8 cellular contexts compared by ENCODE assay signal in the genomic region with DNA sequence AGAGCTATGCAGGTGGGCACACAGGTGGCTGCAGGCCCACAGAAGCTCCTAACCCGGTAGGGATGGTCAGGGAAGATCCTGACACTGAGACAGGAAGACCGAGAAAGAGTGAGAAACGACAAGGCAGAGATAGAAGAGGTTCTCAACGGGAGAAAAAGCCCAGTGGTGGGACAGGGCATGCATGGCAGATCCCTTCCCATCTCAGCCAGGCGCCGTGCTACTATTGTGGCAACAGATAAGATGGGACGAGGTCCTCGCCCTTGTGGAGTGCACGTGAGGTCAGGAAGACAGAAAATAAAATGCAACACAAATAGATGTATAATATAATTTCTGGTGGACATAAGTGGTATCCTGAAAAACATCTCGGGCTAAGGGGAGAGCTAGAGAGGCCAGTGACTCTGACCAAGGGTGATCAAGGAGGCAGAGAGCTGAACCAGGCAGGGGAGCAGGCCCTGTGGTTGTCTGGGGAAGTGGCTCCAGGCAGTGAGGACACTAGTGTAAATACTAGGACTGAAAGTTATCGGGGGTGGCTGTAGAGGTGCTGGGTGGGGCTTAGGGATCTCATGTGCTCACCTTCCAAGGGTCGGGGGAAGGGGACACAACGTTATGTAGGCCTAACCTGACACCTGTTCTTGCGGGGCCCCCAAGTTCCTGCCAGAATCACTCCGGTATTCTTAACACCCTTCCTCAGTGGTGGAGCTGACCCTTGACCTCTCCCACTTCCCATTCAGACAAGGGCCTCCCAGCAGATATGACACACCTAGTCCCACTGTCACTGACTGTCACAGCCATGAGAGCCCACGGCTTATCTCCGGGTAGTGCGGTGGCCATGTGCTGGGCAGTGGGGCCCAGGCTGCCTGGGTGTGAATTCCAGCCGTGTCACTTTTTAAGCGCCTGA. TPM values are rescaled to one million over a fixed set of nuclear protein-coding genes. Genes with fewer than 3 reads are reported as not detected.
A peak's percentile ranks its signal among the peaks of the same experiment; 100 is the strongest.
DNase-seq lines count a peak whose midpoint lies in the region; ATAC-seq, FAIRE-seq and TF ChIP-seq lines count a peak whose summit lies in the region.

No MANE protein-coding gene starts in this region.

- POLR2A ChIA-PET in A549 (lab: Yijun Ruan, JAX) = interaction anchor here (0.6 to 1.4 kb wide), 5 partner anchors 9 to 1150 kb away, joined by 3 to 4 read pairs (median 3); no protein-coding TSS in a partner anchor
- POLR2A ChIA-PET in IMR-90 (lab: Charles Lee; ENCODE audit: unreplicated experiment) = no interaction called here

- no peak overlapping the region for H2BK15ac ChIP-seq in IMR-90 (ENCODE audit: low read depth, low read length)

- H2BK120ac ChIP-seq in IMR-90 (ENCODE audit: low read depth, low read length) = no peak overlapping the region

- dilution Hi-C loops in IMR-90 (cut with HindIII; ENCODE audit: low sequenced_read_pairs, unreplicated experiment) = no loop called here

- H3K56ac ChIP-seq in IMR-90 (ENCODE audit: extremely low read depth, insufficient read depth, low read length) = peak overlapping the region; percentile 67; the same call in 1 of the 2 replicates

- H3K9me3 ChIP-seq in A549 (peaks cover 8% of the 10 kb centered on the region; the same call in 1 of the 3 replicates), IMR-90 (ENCODE audit: control insufficient read depth, insufficient read depth, low read length) (no peaks in the 10 kb centered on the region), right lobe of liver (no peaks in the 10 kb centered on the region), tibial nerve (peaks cover 0 to 13% (median 0%) of the 10 kb centered on the region in 4 donors)

- peak in 1 of 2 experiments; percentile 61 for DNase-seq in A549 (ENCODE audit: low read depth in 1 of 2, low spot score in 1 of 2)
- DNase-seq in IMR-90 = no peak
- no peak for DNase-seq in astrocyte of the cerebellum (ENCODE audit: low read depth)
- no peak for DNase-seq in right lobe of liver
- DNase-seq in tibial nerve (ENCODE audit: low spot score in 2 of 2) = no peak
- DNase-seq in amygdala (lab: John Stamatoyannopoulos, UW) = no peak
- DNase-seq in central memory CD4-positive, alpha-beta T cell = no peak

- 9% methylated on average over 19 of the region's 20 CpGs for WGBS in A549 (ENCODE audit: missing lambda C conversion rate)
- 40% methylated on average over 4 of the region's 20 CpGs; no CpG with 5 or more reads in 1 of the 2 experiments for WGBS in IMR-90 (ENCODE audit: extremely low coverage in 2 of 2, insufficient read length in 1 of 2), 2 experiments
- WGBS in right lobe of liver (ENCODE audit: insufficient coverage, low coverage, low lambda C conversion rate, missing lambda C conversion rate) = 38% methylated on average over 12 of the region's 20 CpGs
- 59 to 66% methylated on average over 20 of the region's 20 CpGs for WGBS in tibial nerve, 2 donors

- TF ChIP-seq CTCF in A549 (IDR thresholded peaks at IDR 0.05) = no peak
- no peak for TF ChIP-seq CTCF in IMR-90 (conservative IDR thresholded peaks at IDR 0.05; ENCODE audit: low read depth, low read length)
- no peak for TF ChIP-seq CTCF in astrocyte of the cerebellum (IDR thresholded peaks at IDR 0.05; ENCODE audit: low read depth, low read length, missing control alignments)
- TF ChIP-seq CTCF in right lobe of liver (IDR thresholded peaks at IDR 0.05) = no peak
- TF ChIP-seq CTCF in tibial nerve (IDR thresholded peaks at IDR 0.05) = no peak

- peak overlapping the region; percentile 87 for H2BK5ac ChIP-seq in IMR-90 (ENCODE audit: low read depth, low read length, poor library complexity, severe bottlenecking)

- H3K14ac ChIP-seq in IMR-90 (replicated peaks; ENCODE audit: low read depth, low read length) = peak overlapping the region; percentile 83

- TF ChIP-seq POLR2A in A549 (IDR thresholded peaks at IDR 0.05; ENCODE audit: low read length) = no peak
- no peak for TF ChIP-seq POLR2A in IMR-90 (IDR thresholded peaks at IDR 0.05; ENCODE audit: low read depth, low read length)
- no peak for TF ChIP-seq POLR2A in right lobe of liver (IDR thresholded peaks at IDR 0.05)
- no peak for TF ChIP-seq POLR2A in tibial nerve (IDR thresholded peaks at IDR 0.05)

- in situ Hi-C loops in IMR-90 (cut with MboI; ENCODE audit: low sequenced_read_pairs) (loop anchor here (10.0 kb wide), 3 partner anchors 107 to 297 kb away; partner anchors contain the start of gene CSNK2A1), astrocyte of the cerebellum (cut with HindIII; ENCODE audit: low sequenced_read_pairs) (no loop called here)

- H3K9ac ChIP-seq in IMR-90 (ENCODE audit: low read depth, low read length) = peak overlapping the region; percentile 96

- H3K79me1 ChIP-seq in IMR-90 (ENCODE audit: low read depth in 1 of 2, low read length in 2 of 2) = peaks cover 38 to 57% of the 10 kb centered on the region in 2 experiments

- FAIRE-seq in A549 (lab: Jason Lieb, UNC) = no peak

- peak overlapping the region; percentile 95 for H3K4ac ChIP-seq in IMR-90 (ENCODE audit: low read depth, low read length)

- H2BK20ac ChIP-seq in IMR-90 (ENCODE audit: low read depth, low read length) = no peak overlapping the region

- BruUV-seq in IMR-90 (replicated peaks; lab: Mats Ljungman, UMichigan) = no TSS peak

- peak overlapping the region; percentile 13 for H4K5ac ChIP-seq in IMR-90 (ENCODE audit: low read depth, low read length)

- ATAC-seq in A549 = peak; percentile 7 to 40; a peak in 3 of 6 replicates
- ATAC-seq in IMR-90 (ENCODE audit: low read depth) = no peak
- ATAC-seq in right lobe of liver = peak in 3 of 4 donors; percentile 4 to 23 (median 17)
- ATAC-seq in activated CD4-positive, CD25-positive, alpha-beta regulatory T cell treated with anti-CD3 and anti-CD28 coated beads, Interleukin-2, amount 50 U/mL, for 24 hours = no peak

- H2AK5ac ChIP-seq in IMR-90 (ENCODE audit: low read depth, low read length) = peak overlapping the region; percentile 88; the same call in 1 of the 2 replicates

- H4K20me1 ChIP-seq in IMR-90 (ENCODE audit: insufficient read depth, low read length) = peaks cover 34% of the 10 kb centered on the region

- H3K27me3 ChIP-seq in IMR-90 (ENCODE audit: control insufficient read depth, insufficient read depth, low read length) (peaks cover 3% of the 10 kb centered on the region; the same call in 1 of the 2 replicates), right lobe of liver (no peaks in the 10 kb centered on the region), tibial nerve (no peaks in the 10 kb centered on the region)

- H3K4me3 ChIP-seq in A549 = peak overlapping the region; percentile 87
- H3K4me3 ChIP-seq in IMR-90 (ENCODE audit: insufficient read depth, low read depth, low read length) = peak overlapping the region; percentile 79
- H3K4me3 ChIP-seq in astrocyte of the cerebellum (ENCODE audit: low read depth, low read length) = peak overlapping the region; percentile 78
- peak overlapping the region; percentile 71 to 75 (median 72) for H3K4me3 ChIP-seq in right lobe of liver
- H3K4me3 ChIP-seq in tibial nerve = peak overlapping the region; percentile 70 to 83 (median 73)

- no peak overlapping the region for H3K18ac ChIP-seq in IMR-90 (ENCODE audit: low read depth, low read length)

- H4K8ac ChIP-seq in IMR-90 (ENCODE audit: low read depth in 2 of 2, low read length in 2 of 2) = peak overlapping the region; percentile 27 to 67; a peak in 2 of 4 replicates

- TF ChIP-seq RAD21 in A549 (conservative IDR thresholded peaks at IDR 0.05 in 1 of 2, IDR thresholded peaks at IDR 0.05 in 1 of 2) = no peak
- TF ChIP-seq RAD21 in IMR-90 (IDR thresholded peaks at IDR 0.05; ENCODE audit: low read length) = no peak

- peak overlapping the region; percentile 81 for H3K4me2 ChIP-seq in A549
- peak overlapping the region; percentile 81 for H3K4me2 ChIP-seq in IMR-90 (ENCODE audit: low read depth, low read length)

- TF ChIP-seq EP300 in A549 (IDR thresholded peaks at IDR 0.05) = no peak
- TF ChIP-seq EP300 in tibial nerve (IDR thresholded peaks at IDR 0.05) = no peak

- H3K4me1 ChIP-seq in A549 = peaks cover 33% of the 10 kb centered on the region
- H3K4me1 ChIP-seq in IMR-90 (ENCODE audit: control insufficient read depth, insufficient read depth, low read length) = peaks cover 12% of the 10 kb centered on the region
- H3K4me1 ChIP-seq in right lobe of liver = peaks cover 0 to 13% (median 0%) of the 10 kb centered on the region in 4 donors
- H3K4me1 ChIP-seq in tibial nerve = peaks cover 0 to 26% (median 6%) of the 10 kb centered on the region in 4 donors

- H3K27ac ChIP-seq in A549 (peak overlapping the region; percentile 98), IMR-90 (ENCODE audit: insufficient read depth, low read length) (peak overlapping the region; percentile 90), right lobe of liver (peak overlapping the region; percentile 75 to 83 (median 82)), tibial nerve (peak overlapping the region; percentile 78 to 91 (median 86))

- H3K23ac ChIP-seq in IMR-90 (ENCODE audit: low read depth, low read length) = peak overlapping the region; percentile 77

- H2AFZ ChIP-seq in IMR-90 (replicated peaks; ENCODE audit: low read length, poor library complexity) = peak overlapping the region; percentile 96

- H2AK9ac ChIP-seq in IMR-90 (replicated peaks; ENCODE audit: low read depth, low read length, poor library complexity) = peak overlapping the region; percentile 82

- peaks cover 33% of the 10 kb centered on the region for H3K36me3 ChIP-seq in IMR-90 (ENCODE audit: control insufficient read depth, insufficient read depth, low read length)
- peaks cover 0 to 31% (median 15%) of the 10 kb centered on the region in 4 donors for H3K36me3 ChIP-seq in right lobe of liver
- peaks cover 2 to 45% (median 11%) of the 10 kb centered on the region in 3 donors for H3K36me3 ChIP-seq in tibial nerve

- H3K9me1 ChIP-seq in IMR-90 (ENCODE audit: insufficient read depth, low read length) = peaks cover 5% of the 10 kb centered on the region

- CTCF ChIA-PET in A549 (lab: Yijun Ruan, JAX) = interaction anchor here (0.5 to 4.5 kb wide), 24 partner anchors 9 to 766 kb away, joined by 3 to 33 read pairs (median 4); partner anchors contain the start of gene SCRT2
- CTCF ChIA-PET in IMR-90 (lab: Yijun Ruan, JAX) = interaction anchor here (0.6 kb wide), 1 partner anchor 15 kb away, joined by 3 read pairs; no protein-coding TSS in a partner anchor

- intact Hi-C loops in IMR-90 (cut with micrococcal nuclease) (loop anchor here (5.0 kb wide), 1 partner anchor 75 kb away; no protein-coding TSS in a partner anchor), right lobe of liver (cut with DNase I) (no loop called here)

- H4K91ac ChIP-seq in IMR-90 (ENCODE audit: insufficient read depth, low read depth, low read length) = peak overlapping the region; percentile 81; the same call in 1 of the 2 replicates

RNA-seq across cellular contexts. Expression of gene SRXN1, which starts 1.0 kb away (rescaled TPM):
- polyA plus RNA-seq in A549 (2011; rRNA removed) (262 and 302 TPM in 2 replicates), A549 (2017; fragmentation: RNase III; extraction: RNeasy Plus Mini Kit Qiagen cat#74134 plus additional on column Dnase treatment) (170 to 213 TPM (median 183 TPM) in 3 replicates), IMR-90 (2012; rRNA removed) (41.1 and 51.2 TPM in 2 replicates)
- polyA plus RNA-seq in A549 (2012; cell fraction: cytosol; rRNA removed) = 197 and 269 TPM in 2 replicates
- polyA plus RNA-seq in A549 (2012; cell fraction: nucleus; rRNA removed) = 111 and 130 TPM in 2 replicates
- polyA minus RNA-seq in A549 (2011; rRNA and poly(A)+ RNA removed) = 187 and 193 TPM in 2 replicates
- total RNA-seq in IMR-90 (2012; rRNA removed) (63.0 and 71.2 TPM in 2 replicates), right lobe of liver (100 to 1,000 TPM in 2 of 6 experiments, 10 to 100 TPM in 4; 14.4 to 166 (median 46.0) TPM), tibial nerve (10 to 100 TPM; 15.1 to 31.8 (median 19.5) TPM)
- 16.0 and 36.9 TPM in 2 replicates for polyA plus RNA-seq in IMR-90 (2012; cell fraction: cytosol; rRNA removed)
- 17.6 and 20.9 TPM in 2 replicates for polyA plus RNA-seq in IMR-90 (2012; cell fraction: nucleus; rRNA removed; ENCODE audit: low replicate concordance)

RNA-seq across cellular contexts. Expression of gene SCRT2, which starts 23.6 kb away (rescaled TPM):
- not detected in 2 replicates for polyA plus RNA-seq in A549 (2011; rRNA removed)
- polyA plus RNA-seq in A549 (2012; cell fraction: cytosol; rRNA removed) = 0.01 TPM in 1 of 2 replicates, not detected in the other
- polyA plus RNA-seq in A549 (2012; cell fraction: nucleus; rRNA removed) = 0.02 TPM in 1 of 2 replicates, not detected in the other
- not detected in 3 replicates for polyA plus RNA-seq in A549 (2017; fragmentation: RNase III; extraction: RNeasy Plus Mini Kit Qiagen cat#74134 plus additional on column Dnase treatment)
- not detected in 2 replicates for polyA minus RNA-seq in A549 (2011; rRNA and poly(A)+ RNA removed)
- total RNA-seq in IMR-90 (2012; rRNA removed) = not detected in 2 replicates
- polyA plus RNA-seq in IMR-90 (2012; rRNA removed) = not detected in 2 replicates
- polyA plus RNA-seq in IMR-90 (2012; cell fraction: cytosol; rRNA removed) = not detected in 2 replicates
- polyA plus RNA-seq in IMR-90 (2012; cell fraction: nucleus; rRNA removed; ENCODE audit: low replicate concordance) = not detected in 2 replicates
- total RNA-seq in right lobe of liver = not detected
- not detected for total RNA-seq in tibial nerve

RNA-seq across cellular contexts. Expression of gene TCF15, which starts 41.9 kb away (rescaled TPM):
- polyA plus RNA-seq in A549 (2011; rRNA removed) (not detected in 2 replicates), A549 (2017; fragmentation: RNase III; extraction: RNeasy Plus Mini Kit Qiagen cat#74134 plus additional on column Dnase treatment) (not detected in 3 replicates), IMR-90 (2012; rRNA removed) (not detected in 2 replicates)
- not detected in 2 replicates for polyA plus RNA-seq in A549 (2012; cell fraction: cytosol; rRNA removed)
- polyA plus RNA-seq in A549 (2012; cell fraction: nucleus; rRNA removed) = not detected in 2 replicates
- not detected in 2 replicates for polyA minus RNA-seq in A549 (2011; rRNA and poly(A)+ RNA removed)
- total RNA-seq in IMR-90 (2012; rRNA removed) (not detected in 2 replicates), right lobe of liver (under 1 TPM in 1 of 6 experiments, not detected in 5; 0.33 TPM), tibial nerve (1 to 10 TPM in 2 of 4 donors, under 1 TPM in 1, not detected in 1; 0.30 to 4.5 (median 1.1) TPM)
- 0.02 TPM in 1 of 2 replicates, not detected in the other for polyA plus RNA-seq in IMR-90 (2012; cell fraction: cytosol; rRNA removed)
- polyA plus RNA-seq in IMR-90 (2012; cell fraction: nucleus; rRNA removed; ENCODE audit: low replicate concordance) = not detected in 2 replicates

Comparison
In these comparisons a context has a peak if more than half of its experiments do, and no peak if none do; other contexts are left out.
1. ATAC-seq: peak in A549 (2 of 2) and right lobe of liver (3 of 4); none in IMR-90 (single experiment) and activated CD4-positive, CD25-positive, alpha-beta regulatory T cell treated with anti-CD3 and anti-CD28 coated beads, Interleukin-2, amount 50 U/mL, for 24 hours (0 of 2).
2. Peak in every context shown above with its lines, with median percentiles within 50 percentile points of each other: H3K27ac ChIP-seq and H3K4me3 ChIP-seq.